21 cellular contexts compared by ENCODE assay signal in the genomic region with DNA sequence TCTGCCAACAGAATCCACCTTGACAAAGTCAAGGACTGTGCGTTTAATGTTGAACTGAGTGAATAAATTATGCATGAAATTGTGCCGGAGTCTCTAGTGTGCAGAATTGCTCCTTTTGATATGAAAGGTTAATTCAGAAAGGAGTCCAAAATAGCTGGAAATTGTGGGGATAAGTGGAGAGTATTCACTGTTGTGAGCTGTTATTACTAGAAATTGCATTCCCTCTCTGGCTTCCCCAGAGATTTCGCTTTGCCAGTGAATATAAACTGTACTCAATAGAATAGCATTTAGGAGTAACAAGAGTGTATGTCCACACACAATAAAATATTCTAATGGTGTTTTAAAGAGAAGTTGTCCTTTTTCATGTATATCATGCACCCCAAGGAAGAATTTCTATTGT.
DNase-seq lines count a peak whose midpoint lies in the region; ATAC-seq, FAIRE-seq and TF ChIP-seq lines count a peak whose summit lies in the region.
"Had no signal": no experiment of that assay in that cellular context is flagged by ENCODE, and none has a peak within 500 bp of the region (broad histone marks: within the 10 kb centered on the region; RNA-seq: fewer than 3 reads in every experiment).

No MANE protein-coding gene starts in this region.

- CTCF ChIA-PET in HEK293T (lab: Yijun Ruan, JAX), result no interaction called here

- TF ChIP-seq CTCF in D721Med (IDR thresholded peaks at IDR 0.05; ENCODE audit: insufficient read depth, missing control alignments), result no peak

- POLR2A ChIA-PET in HEK293T (lab: Yijun Ruan, JAX), result no interaction called here

- H3K27ac ChIP-seq in caudate nucleus (ENCODE audit: low read depth, low read length), result peak overlapping the region; percentile 11
- H3K27ac ChIP-seq: BLaER1 treated with 17β-estradiol and CSF1 and Interleukin-3, amounts not matched to agents 10 nM and 100 nM; GM23248 had no signal

- no peak for ATAC-seq in HG02840 (IDR thresholded peaks at IDR 0.05; ENCODE audit: low FRiP score, unreplicated experiment)
- ATAC-seq: HCT116, HepG2 had no signal

- no peak for FAIRE-seq in D721Med (lab: Jason Lieb, UNC)
- FAIRE-seq: G401.6, GM12891, H54, HepG2, HTR-8/SVneo had no signal

- DNase-seq in NCI-H1930 (lab: John Stamatoyannopoulos, UW) (peak; percentile 6 to 47), NCI-H2227 treated with DMSO at 0.1 percent for 48 hours (lab: John Stamatoyannopoulos, UW) (peak; percentile 36), caudate nucleus (lab: John Stamatoyannopoulos, UW) (no peak), pons (ENCODE audit: low spot score) (peak; percentile 53), DMS79 (lab: John Stamatoyannopoulos, UW) (no peak), HEK293T (ENCODE audit: extremely low spot score) (no peak), D721Med (ENCODE audit: insufficient read length, low spot score) (no peak)
- DNase-seq: ACHN; CD4-positive, CD25-positive, alpha-beta regulatory T cell; DMS 273 treated with DMSO at 0.1 percent for 48 hours; DMS79 treated with DMSO at 0.1 percent for 48 hours; EL; GM23248 had no signal

TF ChIP-seq in HEK293T, 16 proteins besides CTCF, POLR2A, EP300 and RAD21:
- TF ChIP-seq FOXA1 (IDR thresholded peaks at IDR 0.05) (no peak), ELF4 (IDR thresholded peaks at IDR 0.05) (no peak), SP1 (IDR thresholded peaks at IDR 0.05) (no peak), BHLHE40 (IDR thresholded peaks at IDR 0.05; ENCODE audit: borderline replicate concordance) (no peak), TARDBP (IDR thresholded peaks at IDR 0.05) (no peak), FOXK2 (IDR thresholded peaks at IDR 0.05) (no peak), CTBP1 (IDR thresholded peaks at IDR 0.05; ENCODE audit: borderline replicate concordance) (no peak), NFRKB (IDR thresholded peaks at IDR 0.05) (no peak), ZNF384 (IDR thresholded peaks at IDR 0.05) (no peak), L3MBTL2 (conservative IDR thresholded peaks at IDR 0.05) (no peak), LEF1 (IDR thresholded peaks at IDR 0.05; ENCODE audit: borderline replicate concordance) (no peak), SUZ12 (IDR thresholded peaks at IDR 0.05) (no peak), ARNT (IDR thresholded peaks at IDR 0.05) (no peak), HDGF (IDR thresholded peaks at IDR 0.05; ENCODE audit: borderline replicate concordance) (no peak), FOXM1 (IDR thresholded peaks at IDR 0.05; ENCODE audit: borderline replicate concordance) (no peak)
- TF ChIP-seq, protein P1, sequence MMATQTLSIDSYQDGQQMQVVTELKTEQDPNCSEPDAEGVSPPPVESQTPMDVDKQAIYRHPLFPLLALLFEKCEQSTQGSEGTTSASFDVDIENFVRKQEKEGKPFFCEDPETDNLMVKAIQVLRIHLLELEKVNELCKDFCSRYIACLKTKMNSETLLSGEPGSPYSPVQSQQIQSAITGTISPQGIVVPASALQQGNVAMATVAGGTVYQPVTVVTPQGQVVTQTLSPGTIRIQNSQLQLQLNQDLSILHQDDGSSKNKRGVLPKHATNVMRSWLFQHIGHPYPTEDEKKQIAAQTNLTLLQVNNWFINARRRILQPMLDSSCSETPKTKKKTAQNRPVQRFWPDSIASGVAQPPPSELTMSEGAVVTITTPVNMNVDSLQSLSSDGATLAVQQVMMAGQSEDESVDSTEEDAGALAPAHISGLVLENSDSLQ (IDR thresholded peaks at IDR 0.05), result no peak

Comparison
In these comparisons a context has a peak if more than half of its experiments do, and no peak if none do; other contexts are left out.
1. DNase-seq: peak in NCI-H1930 (2 of 2), NCI-H2227 treated with DMSO at 0.1 percent for 48 hours (single experiment) and pons (single experiment); none in caudate nucleus (0 of 61), DMS79 (single experiment), HEK293T (single experiment) and D721Med (single experiment).